ENCODE assay signal across 25 cellular contexts in genomic region chr11:63993983-63994382, GRCh38. TPM values are rescaled to one million over a fixed set of nuclear protein-coding genes. Genes with fewer than 3 reads are reported as not detected.
DNase-seq lines count a peak whose midpoint lies in the region; ATAC-seq and TF ChIP-seq lines count a peak whose summit lies in the region.
"Had no signal": no experiment of that assay in that cellular context is flagged by ENCODE, and none has a peak within 500 bp of the region (broad histone marks: within the 10 kb centered on the region; RNA-seq: fewer than 3 reads in every experiment).

No MANE protein-coding gene starts in this region.

- DNase-seq in Right ventricle myocardium superior (no peak), right atrium auricular region (ENCODE audit: low spot score) (no peak), CD1c-positive myeloid dendritic cell (ENCODE audit: extremely low spot score) (peak; percentile 42), left colon (no peak), psoas muscle (no peak), anterior cingulate cortex (lab: John Stamatoyannopoulos, UW) (no peak), HuH-7 (ENCODE audit: low spot score) (no peak)
- DNase-seq: CD4-positive, alpha-beta T cell; COR-L47; DMS 273 treated with DMSO at 0.1 percent for 48 hours; DMS79 treated with DMSO at 0.1 percent for 48 hours; GOT3; HCEC 1CT; NCI-H1105 treated with DMSO at 0.1 percent for 48 hours; NCI-H1694; NCI-H2081; NCI-H2171; NCI-H524 treated with DMSO at 0.1 percent for 48 hours; NCI-H82; Peyer's patch had no signal

- H3K27me3 ChIP-seq in right atrium auricular region (no peaks in the 10 kb centered on the region), psoas muscle (ENCODE audit: insufficient read depth in 3 of 3, low read length in 2 of 3) (no peaks in the 10 kb centered on the region)
- H3K27me3 ChIP-seq: Peyer's patch had no signal

- H3K9me3 ChIP-seq in right atrium auricular region (no peaks in the 10 kb centered on the region), psoas muscle (no peaks in the 10 kb centered on the region)
- H3K9me3 ChIP-seq: Peyer's patch had no signal

- peaks cover 42% of the 10 kb centered on the region for H3K36me3 ChIP-seq in right atrium auricular region
- peaks cover 4 to 62% of the 10 kb centered on the region in 2 donors for H3K36me3 ChIP-seq in psoas muscle (ENCODE audit: insufficient read depth in 1 of 2, low read depth in 1 of 2)

- peaks cover 0 to 7% of the 10 kb centered on the region in 2 donors for H3K4me1 ChIP-seq in right atrium auricular region
- no peaks in the 10 kb centered on the region for H3K4me1 ChIP-seq in psoas muscle

- TF ChIP-seq CTCF in right atrium auricular region (IDR thresholded peaks at IDR 0.05) (no peak), psoas muscle (IDR thresholded peaks at IDR 0.05) (no peak)

- H3K27ac ChIP-seq in right atrium auricular region (no peak overlapping the region), psoas muscle (peak overlapping the region; percentile 41)
- H3K27ac ChIP-seq: Peyer's patch had no signal

- H3K4me3 ChIP-seq in right atrium auricular region, result no peak overlapping the region
- H3K4me3 ChIP-seq in psoas muscle, result no peak overlapping the region
- H3K4me3 ChIP-seq: GM12878, Peyer's patch had no signal

- 57 to 75% (median 57%) methylated on average over 7 of the region's 7 CpGs for WGBS in psoas muscle, 3 donors

- ATAC-seq in Right ventricle myocardium superior (ENCODE audit: poor library complexity), result peak; percentile 56
- peak; percentile 41 for ATAC-seq in left colon
- ATAC-seq in psoas muscle, result peak; percentile 34 to 70 (median 55)
- ATAC-seq in GM21786 (IDR thresholded peaks at IDR 0.05; ENCODE audit: unreplicated experiment), result no peak
- ATAC-seq: GM12878 had no signal

- intact Hi-C loops in Right ventricle myocardium superior (cut with DNase I), result no loop called here
- intact Hi-C loops in left colon (cut with DNase I, micrococcal nuclease), result no loop called here
- intact Hi-C loops in psoas muscle (cut with DNase I), result no loop called here

RNA-seq across cellular contexts. Expression of gene OTUB1, which starts 7.7 kb away (rescaled TPM):
- total RNA-seq in Right ventricle myocardium superior, result 52.2 TPM
- 10 to 100 TPM; 55.9 to 57.1 TPM for total RNA-seq in right atrium auricular region
- total RNA-seq in left colon, result 10 to 100 TPM; 67.7 to 79.7 TPM
- total RNA-seq in psoas muscle, result 10 to 100 TPM; 39.4 to 47.8 (median 40.8) TPM
- polyA plus RNA-seq in psoas muscle, result 10 to 100 TPM; 49.1 to 75.4 (median 72.7) TPM

RNA-seq across cellular contexts. Expression of gene COX8A, which starts 19.6 kb away (rescaled TPM):
- total RNA-seq in Right ventricle myocardium superior (1,182 TPM), right atrium auricular region (1,000 to 10,000 TPM in 1 of 2 donors, 100 to 1,000 TPM in 1; 830 to 1,057 TPM), left colon (100 to 1,000 TPM; 663 to 843 TPM), psoas muscle (100 to 1,000 TPM; 547 to 830 (median 614) TPM)
- 1,000 to 10,000 TPM; 1,239 to 1,847 (median 1,663) TPM for polyA plus RNA-seq in psoas muscle

RNA-seq across cellular contexts. Expression of gene FLRT1, which starts 41.7 kb away (rescaled TPM):
- total RNA-seq in Right ventricle myocardium superior, result 0.35 TPM
- 1 to 10 TPM in 1 of 2 donors, under 1 TPM in 1; 0.67 to 1.7 TPM for total RNA-seq in right atrium auricular region
- 1 to 10 TPM in 1 of 2 donors, not detected in 1; 1.2 TPM for total RNA-seq in left colon
- under 1 TPM in 3 of 4 donors, not detected in 1; 0.08 to 0.10 (median 0.08) TPM for total RNA-seq in psoas muscle
- polyA plus RNA-seq in psoas muscle, result under 1 TPM in 2 of 3 donors, not detected in 1; 0.03 to 0.05 TPM
- total RNA-seq: CD4-positive, alpha-beta T cell; GM12878; OCI-LY7; SK-MEL-5 had no signal
- polyA plus RNA-seq: IgD-negative memory B cell had no signal

RNA-seq across cellular contexts. Expression of gene NAA40, which starts 55.2 kb away (rescaled TPM):
- total RNA-seq in Right ventricle myocardium superior (20.9 TPM), right atrium auricular region (10 to 100 TPM; 15.4 to 25.5 TPM), left colon (10 to 100 TPM; 24.6 to 34.2 TPM), psoas muscle (10 to 100 TPM in 1 of 4 donors, 1 to 10 TPM in 3; 5.4 to 13.7 (median 7.8) TPM)
- polyA plus RNA-seq in psoas muscle, result 10 to 100 TPM in 1 of 3 donors, 1 to 10 TPM in 2; 4.6 to 10.5 (median 7.6) TPM
